Comparison of ENCODE assay signal across 14 cellular contexts in genomic region chr9:110110154-110110553, GRCh38.
A peak's percentile ranks its signal among the peaks of the same experiment; 100 is the strongest.
DNase-seq lines count a peak whose midpoint lies in the region; ATAC-seq lines count a peak whose summit lies in the region.
"Had no signal": no experiment of that assay in that cellular context is flagged by ENCODE, and none has a peak within 500 bp of the region (broad histone marks: within the 10 kb centered on the region; RNA-seq: fewer than 3 reads in every experiment).

No MANE protein-coding gene starts in this region.

- no peak overlapping the region for H3K27ac Mint-ChIP-seq in stimulated activated naive CD8-positive, alpha-beta T cell treated with anti-CD3 and anti-CD28 coated beads, Interleukin-15, amount 100 ng/mL, for 72 hours
- H3K27ac Mint-ChIP-seq in activated naive CD4-positive, alpha-beta T cell treated with anti-CD3 and anti-CD28 coated beads, Interleukin-2, amount 50 U/mL, for 72 hours = no peak overlapping the region
- H3K27ac Mint-ChIP-seq: activated CD4-positive, alpha-beta T cell treated with anti-CD3 and anti-CD28 coated beads, Interleukin-2, amount 10 ng/mL, durations not matched to agents 24 days and 14 days; activated naive CD4-positive, alpha-beta T cell treated with anti-CD3 and anti-CD28 coated beads, Interleukin-2, amount 50 U/mL, for 24 hours had no signal

- no peaks in the 10 kb centered on the region for H3K27me3 Mint-ChIP-seq in stimulated activated naive CD8-positive, alpha-beta T cell treated with anti-CD3 and anti-CD28 coated beads, Interleukin-15, amount 100 ng/mL, for 72 hours
- H3K27me3 Mint-ChIP-seq: activated CD4-positive, alpha-beta T cell treated with anti-CD3 and anti-CD28 coated beads, Interleukin-2, amount 10 ng/mL, durations not matched to agents 24 days and 14 days; activated naive CD4-positive, alpha-beta T cell treated with anti-CD3 and anti-CD28 coated beads, Interleukin-2, amount 50 U/mL, for 24 hours had no signal

- no peaks in the 10 kb centered on the region for H3K9me3 Mint-ChIP-seq in stimulated activated naive CD8-positive, alpha-beta T cell treated with anti-CD3 and anti-CD28 coated beads, Interleukin-15, amount 100 ng/mL, for 72 hours
- no peaks in the 10 kb centered on the region for H3K9me3 Mint-ChIP-seq in activated naive CD4-positive, alpha-beta T cell treated with anti-CD3 and anti-CD28 coated beads, Interleukin-2, amount 50 U/mL, for 72 hours
- H3K9me3 Mint-ChIP-seq: activated CD4-positive, alpha-beta T cell treated with anti-CD3 and anti-CD28 coated beads, Interleukin-2, amount 10 ng/mL, durations not matched to agents 24 days and 14 days; activated naive CD4-positive, alpha-beta T cell treated with anti-CD3 and anti-CD28 coated beads, Interleukin-2, amount 50 U/mL, for 24 hours; CD14-positive monocyte had no signal

- H3K4me1 Mint-ChIP-seq in stimulated activated naive CD8-positive, alpha-beta T cell treated with anti-CD3 and anti-CD28 coated beads, Interleukin-15, amount 100 ng/mL, for 72 hours = no peaks in the 10 kb centered on the region
- H3K4me1 Mint-ChIP-seq: activated naive CD4-positive, alpha-beta T cell treated with anti-CD3 and anti-CD28 coated beads, Interleukin-2, amount 50 U/mL, for 24 hours had no signal

- H3K36me3 Mint-ChIP-seq in activated naive CD4-positive, alpha-beta T cell treated with anti-CD3 and anti-CD28 coated beads, Interleukin-2, amount 50 U/mL, for 72 hours = no peaks in the 10 kb centered on the region
- H3K36me3 Mint-ChIP-seq: activated naive CD4-positive, alpha-beta T cell treated with anti-CD3 and anti-CD28 coated beads, Interleukin-2, amount 50 U/mL, for 24 hours; CD14-positive monocyte had no signal

- ATAC-seq in GM18517 (IDR thresholded peaks at IDR 0.05; ENCODE audit: unreplicated experiment) (peak; percentile 83), GM21423 (IDR thresholded peaks at IDR 0.05; ENCODE audit: unreplicated experiment) (peak; percentile 84), HG03108 (IDR thresholded peaks at IDR 0.05; ENCODE audit: unreplicated experiment) (peak; percentile 87)
- no peak for ATAC-seq in stimulated activated naive CD8-positive, alpha-beta T cell treated with anti-CD3 and anti-CD28 coated beads, Interleukin-15, amount 100 ng/mL, for 72 hours
- ATAC-seq in activated naive CD4-positive, alpha-beta T cell treated with anti-CD3 and anti-CD28 coated beads, Interleukin-2, amount 50 U/mL, for 72 hours = no peak
- ATAC-seq: lower lobe of right lung had no signal

- DNase-seq in RPMI8226 (peak; percentile 47), T-helper 2 cell (no peak), NCI-H1694 treated with DMSO at 0.1 percent for 48 hours (lab: John Stamatoyannopoulos, UW) (no peak)
- DNase-seq in stimulated activated naive CD8-positive, alpha-beta T cell treated with anti-CD3 and anti-CD28 coated beads, Interleukin-15, amount 100 ng/mL, for 72 hours = no peak
- DNase-seq in activated naive CD4-positive, alpha-beta T cell treated with anti-CD3 and anti-CD28 coated beads, Interleukin-2, amount 50 U/mL, for 72 hours (ENCODE audit: low spot score in 2 of 2) = no peak
- DNase-seq: activated CD4-positive, alpha-beta T cell treated with anti-CD3 and anti-CD28 coated beads, Interleukin-2, amount 10 ng/mL, durations not matched to agents 24 days and 14 days; glutamatergic neuron; lower lobe of right lung; SIG-M5 had no signal

- H3K4me3 Mint-ChIP-seq in stimulated activated naive CD8-positive, alpha-beta T cell treated with anti-CD3 and anti-CD28 coated beads, Interleukin-15, amount 100 ng/mL, for 72 hours = no peak overlapping the region
- H3K4me3 Mint-ChIP-seq: activated CD4-positive, alpha-beta T cell treated with anti-CD3 and anti-CD28 coated beads, Interleukin-2, amount 10 ng/mL, durations not matched to agents 24 days and 14 days; activated naive CD4-positive, alpha-beta T cell treated with anti-CD3 and anti-CD28 coated beads, Interleukin-2, amount 50 U/mL, for 24 hours; CD14-positive monocyte had no signal

Comparison
In these comparisons a context has a peak if more than half of its experiments do, and no peak if none do; other contexts are left out.
1. ATAC-seq: peak in GM18517 (single experiment), GM21423 (single experiment) and HG03108 (single experiment); none in stimulated activated naive CD8-positive, alpha-beta T cell treated with anti-CD3 and anti-CD28 coated beads, Interleukin-15, amount 100 ng/mL, for 72 hours (single experiment) and activated naive CD4-positive, alpha-beta T cell treated with anti-CD3 and anti-CD28 coated beads, Interleukin-2, amount 50 U/mL, for 72 hours (0 of 2).